In genomic region chr12:116718578-116719454, GRCh38 we compare ENCODE assay signal across 1 cellular context.
TF ChIP-seq lines count a peak whose summit lies in the region.

No MANE protein-coding gene starts in this region.

TF ChIP-seq in WTC11, 78 proteins besides CTCF, POLR2A, EP300 and RAD21 (continued from another document):
- TF ChIP-seq E2F1 (CRISPR knock-in tag; IDR thresholded peaks at IDR 0.05), result no peak
- TF ChIP-seq NR3C1 (CRISPR knock-in tag; conservative IDR thresholded peaks at IDR 0.05; ENCODE audit: low read depth), result no peak
- no peak for TF ChIP-seq TCF7 (CRISPR knock-in tag; IDR thresholded peaks at IDR 0.05; ENCODE audit: low read depth)
- TF ChIP-seq, protein P1, sequence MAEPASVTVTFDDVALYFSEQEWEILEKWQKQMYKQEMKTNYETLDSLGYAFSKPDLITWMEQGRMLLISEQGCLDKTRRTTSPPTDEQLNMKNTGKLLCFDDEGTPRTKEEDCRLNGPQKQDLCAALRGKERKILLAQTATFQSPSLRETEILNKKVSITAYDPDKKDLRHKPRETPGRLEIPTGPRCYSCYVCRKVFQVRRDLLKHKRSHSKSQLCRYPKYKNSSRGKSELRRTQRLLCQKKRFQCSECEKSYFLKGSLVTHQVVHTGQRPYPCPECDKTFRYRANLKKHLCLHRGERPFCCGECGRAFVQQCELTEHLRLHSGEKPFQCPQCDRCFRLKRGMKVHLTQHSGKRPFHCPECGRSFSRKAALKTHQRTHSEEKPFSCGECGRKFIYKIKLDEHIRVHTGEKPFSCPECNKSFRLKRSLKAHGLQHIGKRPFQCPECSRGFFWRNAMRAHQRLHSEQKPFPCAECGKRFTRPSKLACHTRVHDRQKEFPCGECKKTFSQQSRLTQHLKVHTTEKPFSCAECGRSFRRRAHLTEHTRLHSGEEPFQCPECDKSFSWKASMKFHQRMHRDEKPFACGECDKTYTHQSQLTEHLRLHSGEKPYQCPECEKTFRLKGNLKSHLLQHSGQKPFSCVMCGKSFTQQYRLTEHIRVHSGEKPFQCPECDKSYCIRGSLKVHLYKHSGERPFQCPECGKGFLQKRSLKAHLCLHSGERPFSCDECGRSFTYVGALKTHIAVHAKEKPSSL (CRISPR knock-in tag; conservative IDR thresholded peaks at IDR 0.05), result no peak
- no peak for TF ChIP-seq HMGA2 (CRISPR knock-in tag; IDR thresholded peaks at IDR 0.05)
- TF ChIP-seq OVOL2 (CRISPR knock-in tag; IDR thresholded peaks at IDR 0.05; ENCODE audit: borderline replicate concordance), result no peak
- TF ChIP-seq, protein P2, sequence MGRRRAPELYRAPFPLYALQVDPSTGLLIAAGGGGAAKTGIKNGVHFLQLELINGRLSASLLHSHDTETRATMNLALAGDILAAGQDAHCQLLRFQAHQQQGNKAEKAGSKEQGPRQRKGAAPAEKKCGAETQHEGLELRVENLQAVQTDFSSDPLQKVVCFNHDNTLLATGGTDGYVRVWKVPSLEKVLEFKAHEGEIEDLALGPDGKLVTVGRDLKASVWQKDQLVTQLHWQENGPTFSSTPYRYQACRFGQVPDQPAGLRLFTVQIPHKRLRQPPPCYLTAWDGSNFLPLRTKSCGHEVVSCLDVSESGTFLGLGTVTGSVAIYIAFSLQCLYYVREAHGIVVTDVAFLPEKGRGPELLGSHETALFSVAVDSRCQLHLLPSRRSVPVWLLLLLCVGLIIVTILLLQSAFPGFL (CRISPR knock-in tag; IDR thresholded peaks at IDR 0.05; ENCODE audit: borderline replicate concordance), result no peak
- no peak for TF ChIP-seq TP53 (CRISPR knock-in tag; IDR thresholded peaks at IDR 0.05)
- no peak for TF ChIP-seq ZBTB21 (CRISPR knock-in tag; IDR thresholded peaks at IDR 0.05; ENCODE audit: borderline replicate concordance)
